Comparison of ENCODE assay signal across 8 cellular contexts in the genomic region with DNA sequence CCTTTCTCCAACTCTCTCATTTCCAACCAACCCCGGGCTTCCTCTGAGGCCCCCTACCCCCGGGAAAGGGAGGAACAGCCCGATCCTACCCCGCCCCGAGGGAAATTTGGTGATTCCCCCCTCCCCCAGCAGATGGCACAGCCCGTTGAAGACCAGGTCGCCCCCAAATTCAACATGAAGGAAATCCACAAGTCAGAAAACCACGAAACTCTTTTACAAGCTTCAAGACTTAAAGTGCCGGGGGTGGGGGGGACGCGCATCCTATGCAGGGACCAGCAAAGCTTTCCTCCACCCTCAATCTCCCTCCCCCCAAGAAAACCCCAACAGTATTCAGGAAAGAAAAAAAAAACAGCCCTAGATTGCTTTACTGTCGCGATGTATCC. TPM values are rescaled to one million over a fixed set of nuclear protein-coding genes. Genes with fewer than 3 reads are reported as not detected.
DNase-seq lines count a peak whose midpoint lies in the region; ATAC-seq, FAIRE-seq and TF ChIP-seq lines count a peak whose summit lies in the region.

No MANE protein-coding gene starts in this region.

- H2AFZ ChIP-seq in PC-9 (no peak overlapping the region), endothelial cell of umbilical vein (ENCODE audit: low read depth, low read length) (no peak overlapping the region)

- H4K20me1 ChIP-seq in PC-9 (ENCODE audit: insufficient read depth), result no peaks in the 10 kb centered on the region
- H4K20me1 ChIP-seq in endothelial cell of umbilical vein (replicated peaks; ENCODE audit: control insufficient read depth, extremely low read depth, insufficient read depth, low read length), result no peaks in the 10 kb centered on the region

- H3K36me3 ChIP-seq in PC-9 (ENCODE audit: low read depth) (no peaks in the 10 kb centered on the region), endothelial cell of umbilical vein (ENCODE audit: control insufficient read depth in 2 of 2, extremely low read depth in 1 of 2, insufficient read depth in 2 of 2, low read length in 2 of 2) (peaks cover 3 to 20% of the 10 kb centered on the region in 2 experiments), psoas muscle (ENCODE audit: insufficient read depth in 1 of 2, low read depth in 1 of 2) (peaks cover 0 to 26% of the 10 kb centered on the region in 2 donors)

- FAIRE-seq in endothelial cell of umbilical vein (lab: Jason Lieb, UNC), result no peak

- intact Hi-C loops in PC-9 (cut with micrococcal nuclease; ENCODE audit: unreplicated experiment) (no loop called here), endothelial cell of umbilical vein (cut with micrococcal nuclease) (no loop called here), psoas muscle (cut with DNase I) (no loop called here)

- BruUV-seq in PC-9 (replicated peaks; lab: Mats Ljungman, UMichigan) (no TSS peak), endothelial cell of umbilical vein (replicated peaks; lab: Mats Ljungman, UMichigan) (no TSS peak)

- peaks cover 3% of the 10 kb centered on the region; the same call in 1 of the 2 replicates for H3F3A ChIP-seq in PC-9 (ENCODE audit: insufficient read depth, low read depth)

- H3K9ac ChIP-seq in endothelial cell of umbilical vein (replicated peaks; ENCODE audit: extremely low read depth, insufficient read depth, low read length), result peak overlapping the region; percentile 82

- H3K27ac ChIP-seq in PC-9 (no peak overlapping the region), endothelial cell of umbilical vein (ENCODE audit: insufficient read depth, low read depth, low read length) (peak overlapping the region; percentile 0), psoas muscle (no peak overlapping the region)

- H3K9me3 ChIP-seq in PC-9 (ENCODE audit: insufficient read depth, low read depth) (no peaks in the 10 kb centered on the region), endothelial cell of umbilical vein (replicated peaks; ENCODE audit: control insufficient read depth, insufficient read depth, low read length) (no peaks in the 10 kb centered on the region), psoas muscle (no peaks in the 10 kb centered on the region)

- no peaks in the 10 kb centered on the region for H3K9me1 ChIP-seq in endothelial cell of umbilical vein (replicated peaks; ENCODE audit: control insufficient read depth, extremely low read depth, insufficient read depth, low read length)

- peak overlapping the region; percentile 93 for H3K4me3 ChIP-seq in GM12875 (ENCODE audit: low read depth, low read length)
- peak overlapping the region; percentile 72; the same call in 1 of the 2 replicates for H3K4me3 ChIP-seq in PC-9
- H3K4me3 ChIP-seq in endothelial cell of umbilical vein (replicated peaks in 1 of 3; ENCODE audit: insufficient read depth in 1 of 3, low read depth in 1 of 3, low read length in 3 of 3), result peak overlapping the region; percentile 45 to 89 (median 62)
- H3K4me3 ChIP-seq in psoas muscle, result peak overlapping the region; percentile 90

- H3K9me2 ChIP-seq in PC-9 (ENCODE audit: insufficient read depth), result no peaks in the 10 kb centered on the region

- WGBS in psoas muscle, 3 donors, result 21 to 41% (median 24%) methylated on average over 11 to 13 of the region's 13 CpGs

- H3K27me3 ChIP-seq in PC-9 (ENCODE audit: insufficient read depth, low read depth) (no peaks in the 10 kb centered on the region), endothelial cell of umbilical vein (ENCODE audit: control insufficient read depth in 2 of 2, insufficient read depth in 2 of 2, low read length in 2 of 2) (no peaks in the 10 kb centered on the region), psoas muscle (ENCODE audit: insufficient read depth in 3 of 3, low read length in 2 of 3) (no peaks in the 10 kb centered on the region)

- ATAC-seq in psoas muscle (no peak), HG03139 (IDR thresholded peaks at IDR 0.05; ENCODE audit: unreplicated experiment) (no peak), HG03457 (IDR thresholded peaks at IDR 0.05; ENCODE audit: unreplicated experiment) (no peak), omental fat pad (ENCODE audit: low FRiP score) (no peak)

- dilution Hi-C loops in endothelial cell of umbilical vein (cut with MboI; ENCODE audit: extremely low pct_ligation_motif_present, low sequenced_read_pairs), result no loop called here

- H3K79me2 ChIP-seq in PC-9 (ENCODE audit: low read depth), result peaks cover 19% of the 10 kb centered on the region
- H3K79me2 ChIP-seq in endothelial cell of umbilical vein (ENCODE audit: control insufficient read depth, insufficient read depth, low read length), result peaks cover 42% of the 10 kb centered on the region

- POLR2A ChIA-PET in PC-9 (lab: Charles Lee; ENCODE audit: unreplicated experiment) (no interaction called here), endothelial cell of umbilical vein (lab: Charles Lee) (no interaction called here)

- TF ChIP-seq CTCF in GM12875 (IDR thresholded peaks at IDR 0.05; ENCODE audit: borderline replicate concordance, insufficient read depth, low read depth, low read length) (0 out of 2 replicates have a peak, but pooled peaks have one; percentile 7), PC-9 (conservative IDR thresholded peaks at IDR 0.05) (no peak), endothelial cell of umbilical vein (IDR thresholded peaks at IDR 0.05; ENCODE audit: extremely low read depth in 1 of 2, insufficient read depth in 1 of 2, low read depth in 1 of 2, low read length in 2 of 2) (no peak), psoas muscle (IDR thresholded peaks at IDR 0.05) (no peak), omental fat pad (IDR thresholded peaks at IDR 0.05) (no peak)

- no peak for DNase-seq in PC-9
- peak; percentile 8 for DNase-seq in endothelial cell of umbilical vein (ENCODE audit: low read depth, low spot score)
- DNase-seq in psoas muscle, result no peak
- DNase-seq in omental fat pad (ENCODE audit: low spot score), result no peak
- no peak for DNase-seq in SKM-1 (lab: John Stamatoyannopoulos, UW; ENCODE audit: unreplicated experiment)

- CTCF ChIA-PET in PC-9 (lab: Charles Lee), result no interaction called here
- CTCF ChIA-PET in endothelial cell of umbilical vein (lab: Charles Lee), result interaction anchor here (0.7 to 1.5 kb wide), 4 partner anchors 10 to 101 kb away, joined by 4 read pairs; no protein-coding TSS in a partner anchor

- H3K4me1 ChIP-seq in PC-9 (replicated peaks; ENCODE audit: insufficient read depth), result peaks cover 13% of the 10 kb centered on the region
- H3K4me1 ChIP-seq in endothelial cell of umbilical vein (ENCODE audit: control insufficient read depth, extremely low read depth, insufficient read depth, low read length), result peaks cover 2% of the 10 kb centered on the region
- H3K4me1 ChIP-seq in psoas muscle, result peaks cover 12% of the 10 kb centered on the region

- H3K4me2 ChIP-seq in PC-9 (peak overlapping the region; percentile 82), endothelial cell of umbilical vein (ENCODE audit: insufficient read depth, low read length) (peak overlapping the region; percentile 55)

- TF ChIP-seq POLR2A in endothelial cell of umbilical vein (IDR thresholded peaks at IDR 0.05; ENCODE audit: low read depth, low read length), result no peak

TF ChIP-seq in endothelial cell of umbilical vein, 7 proteins besides CTCF, POLR2A, EP300 and RAD21 (continues in another document):
- no peak for TF ChIP-seq EZH2 (IDR thresholded peaks at IDR 0.05; ENCODE audit: borderline replicate concordance, low read depth, low read length, severe bottlenecking)
- TF ChIP-seq JUN (IDR thresholded peaks at IDR 0.05; ENCODE audit: borderline replicate concordance, insufficient read depth, insufficient read length, low read depth), result no peak
- TF ChIP-seq FOS (IDR thresholded peaks at IDR 0.05; ENCODE audit: borderline replicate concordance, insufficient read depth, low read length), result no peak
- no peak for TF ChIP-seq MYC (IDR thresholded peaks at IDR 0.05; ENCODE audit: low read depth, low read length)

RNA-seq across cellular contexts. Expression of a gene that starts 1.8 kb away (rescaled TPM):
- 86.6 and 98.0 TPM in 2 replicates for total RNA-seq in PC-9 (2021)
- total RNA-seq in endothelial cell of umbilical vein, result 193 and 197 TPM in 2 replicates
- polyA plus RNA-seq in endothelial cell of umbilical vein, result 147 and 202 TPM in 2 replicates
- polyA plus RNA-seq in endothelial cell of umbilical vein (2011; cell fraction: cytosol; rRNA removed), result 111 and 153 TPM in 2 replicates
- polyA plus RNA-seq in endothelial cell of umbilical vein (2011; cell fraction: nucleus; rRNA removed), result 216 and 222 TPM in 2 replicates
- 146 and 182 TPM in 2 replicates for polyA plus RNA-seq in endothelial cell of umbilical vein (2012)
- 49.3 and 59.6 TPM in 2 replicates for polyA minus RNA-seq in endothelial cell of umbilical vein
- 139 TPM for polyA minus RNA-seq in endothelial cell of umbilical vein (2011; cell fraction: cytosol; rRNA and poly(A)+ RNA removed)
- 27.0 and 53.7 TPM in 2 replicates for polyA minus RNA-seq in endothelial cell of umbilical vein (2011; cell fraction: nucleus; rRNA and poly(A)+ RNA removed)
- total RNA-seq in psoas muscle, result 10 to 100 TPM; 20.1 to 26.7 (median 23.0) TPM
- polyA plus RNA-seq in psoas muscle, result 10 to 100 TPM; 24.6 to 33.8 (median 31.2) TPM
- total RNA-seq in omental fat pad, result 10 to 100 TPM; 24.2 to 46.6 (median 40.4) TPM

RNA-seq across cellular contexts. Expression of a gene that starts 45.4 kb away (rescaled TPM):
- total RNA-seq in PC-9 (2021) (196 and 275 TPM in 2 replicates), endothelial cell of umbilical vein (210 and 223 TPM in 2 replicates), psoas muscle (100 to 1,000 TPM; 408 to 534 (median 501) TPM), omental fat pad (10 to 100 TPM; 56.6 to 83.2 (median 64.6) TPM)
- polyA plus RNA-seq in endothelial cell of umbilical vein (165 and 262 TPM in 2 replicates), psoas muscle (100 to 1,000 TPM; 320 to 337 (median 334) TPM)
- 156 and 199 TPM in 2 replicates for polyA plus RNA-seq in endothelial cell of umbilical vein (2011; cell fraction: cytosol; rRNA removed)
- polyA plus RNA-seq in endothelial cell of umbilical vein (2011; cell fraction: nucleus; rRNA removed), result 42.6 and 62.7 TPM in 2 replicates
- polyA plus RNA-seq in endothelial cell of umbilical vein (2012), result 156 and 442 TPM in 2 replicates
- polyA minus RNA-seq in endothelial cell of umbilical vein, result 22.1 and 26.8 TPM in 2 replicates
- 28.5 TPM for polyA minus RNA-seq in endothelial cell of umbilical vein (2011; cell fraction: cytosol; rRNA and poly(A)+ RNA removed)
- 16.0 and 19.6 TPM in 2 replicates for polyA minus RNA-seq in endothelial cell of umbilical vein (2011; cell fraction: nucleus; rRNA and poly(A)+ RNA removed)

RNA-seq across cellular contexts. Expression of a gene that starts 58.0 kb away (rescaled TPM):
- total RNA-seq in PC-9 (2021) (129 and 143 TPM in 2 replicates), endothelial cell of umbilical vein (120 and 121 TPM in 2 replicates), psoas muscle (10 to 100 TPM; 44.1 to 83.6 (median 62.8) TPM), omental fat pad (100 to 1,000 TPM in 1 of 4 donors, 10 to 100 TPM in 3; 71.1 to 100 (median 78.3) TPM)
- polyA plus RNA-seq in endothelial cell of umbilical vein (96.8 and 115 TPM in 2 replicates), psoas muscle (100 to 1,000 TPM in 2 of 3 donors, 10 to 100 TPM in 1; 83.6 to 137 (median 119) TPM)
- 51.3 and 79.1 TPM in 2 replicates for polyA plus RNA-seq in endothelial cell of umbilical vein (2011; cell fraction: cytosol; rRNA removed)
- polyA plus RNA-seq in endothelial cell of umbilical vein (2011; cell fraction: nucleus; rRNA removed), result 104 and 107 TPM in 2 replicates
- 58.1 and 61.5 TPM in 2 replicates for polyA plus RNA-seq in endothelial cell of umbilical vein (2012)
- polyA minus RNA-seq in endothelial cell of umbilical vein, result 53.4 and 63.3 TPM in 2 replicates
- 88.7 TPM for polyA minus RNA-seq in endothelial cell of umbilical vein (2011; cell fraction: cytosol; rRNA and poly(A)+ RNA removed)
- 34.2 and 42.2 TPM in 2 replicates for polyA minus RNA-seq in endothelial cell of umbilical vein (2011; cell fraction: nucleus; rRNA and poly(A)+ RNA removed)
